ENCODE assay signal across 8 cellular contexts in genomic region chr1:155940531-155940992, GRCh38. TPM values are rescaled to one million over a fixed set of nuclear protein-coding genes. Genes with fewer than 3 reads are reported as not detected.
DNase-seq lines count a peak whose midpoint lies in the region; ATAC-seq and TF ChIP-seq lines count a peak whose summit lies in the region.

No MANE protein-coding gene starts in this region.

- POLR2A ChIA-PET in IMR-90 (lab: Charles Lee; ENCODE audit: unreplicated experiment): no interaction called here
- POLR2A ChIA-PET in WTC11 (lab: Charles Lee): interaction anchor here (0.5 to 0.9 kb wide), 3 partner anchors 14 to 142 kb away, joined by 3 to 4 read pairs (median 3); partner anchors contain the start of gene MEX3A

- peaks cover 15% of the 10 kb centered on the region; the same call in 1 of the 2 replicates for H4K20me1 ChIP-seq in IMR-90 (ENCODE audit: insufficient read depth, low read length)

- no peaks in the 10 kb centered on the region for H3K36me3 Mint-ChIP-seq in WTC11

- H3K14ac ChIP-seq in IMR-90 (replicated peaks; ENCODE audit: low read depth, low read length): peak overlapping the region; percentile 50

- peak; percentile 36 for DNase-seq in BE2C
- DNase-seq in IMR-90: peak; percentile 55
- DNase-seq in WTC11 (ENCODE audit: low spot score): no peak
- DNase-seq in Right ventricle myocardium superior: no peak
- peak; percentile 55 for DNase-seq in smooth muscle cell of the brain vasculature (ENCODE audit: low read depth, low spot score)
- no peak for DNase-seq in GM03348 (ENCODE audit: low spot score)

- no peak overlapping the region for H2BK5ac ChIP-seq in IMR-90 (ENCODE audit: low read depth, low read length, poor library complexity, severe bottlenecking)

- no TSS peak for BruUV-seq in IMR-90 (replicated peaks; lab: Mats Ljungman, UMichigan)

- WGBS in IMR-90 (ENCODE audit: extremely low coverage in 2 of 2, insufficient read length in 1 of 2), 2 experiments: no CpG with 5 or more reads among the region's 4 CpGs

- TF ChIP-seq CTCF in BE2C (IDR thresholded peaks at IDR 0.05; ENCODE audit: low read depth, low read length) (no peak), IMR-90 (conservative IDR thresholded peaks at IDR 0.05; ENCODE audit: low read depth, low read length) (no peak), WTC11 (IDR thresholded peaks at IDR 0.05) (no peak)

- H3K27ac ChIP-seq in IMR-90 (ENCODE audit: insufficient read depth, low read length): 0 out of 2 replicates have a peak overlapping the region, but pooled peaks have one; percentile 0

- H3K27me3 ChIP-seq in BE2C: no peaks in the 10 kb centered on the region
- no peaks in the 10 kb centered on the region for H3K27me3 ChIP-seq in IMR-90 (ENCODE audit: control insufficient read depth, insufficient read depth, low read length)

- H2BK120ac ChIP-seq in IMR-90 (ENCODE audit: low read depth, low read length): peak overlapping the region; percentile 78

- peak overlapping the region; percentile 18; the same call in 1 of the 2 replicates for H3K27ac Mint-ChIP-seq in WTC11

- no peaks in the 10 kb centered on the region for H3K9me3 ChIP-seq in BE2C
- H3K9me3 ChIP-seq in IMR-90 (ENCODE audit: control insufficient read depth, insufficient read depth, low read length): no peaks in the 10 kb centered on the region

- no peak for TF ChIP-seq RAD21 in IMR-90 (IDR thresholded peaks at IDR 0.05; ENCODE audit: low read length)

- dilution Hi-C loops in IMR-90 (cut with HindIII; ENCODE audit: low sequenced_read_pairs, unreplicated experiment): no loop called here

- H3K36me3 ChIP-seq in BE2C (no peaks in the 10 kb centered on the region), IMR-90 (ENCODE audit: control insufficient read depth, insufficient read depth, low read length) (peaks cover 2% of the 10 kb centered on the region; the same call in 1 of the 2 replicates)

- no peaks in the 10 kb centered on the region for H3K27me3 Mint-ChIP-seq in WTC11 (ENCODE audit: low read depth)

- ATAC-seq in IMR-90 (ENCODE audit: low read depth): peak; percentile 24
- peak; percentile 10; the same call in 1 of the 2 replicates for ATAC-seq in WTC11
- ATAC-seq in Right ventricle myocardium superior (ENCODE audit: poor library complexity): peak; percentile 67
- ATAC-seq in GM19351 (IDR thresholded peaks at IDR 0.05; ENCODE audit: unreplicated experiment): no peak
- ATAC-seq in GM18505 (IDR thresholded peaks at IDR 0.05; ENCODE audit: unreplicated experiment): no peak

- in situ Hi-C loops in IMR-90 (cut with MboI; ENCODE audit: low sequenced_read_pairs): no loop called here

- no peak overlapping the region for H3K4me2 ChIP-seq in IMR-90 (ENCODE audit: low read depth, low read length)

- no peaks in the 10 kb centered on the region for H3K9me3 Mint-ChIP-seq in WTC11

- peak overlapping the region; percentile 29; the same call in 1 of the 2 replicates for H2BK20ac ChIP-seq in IMR-90 (ENCODE audit: low read depth, low read length)

- H2AFZ ChIP-seq in IMR-90 (replicated peaks; ENCODE audit: low read length, poor library complexity): peak overlapping the region; percentile 88

- CTCF ChIA-PET in IMR-90 (lab: Yijun Ruan, JAX): interaction anchor here (0.9 kb wide), 1 partner anchor 49 kb away, joined by 3 read pairs; no protein-coding TSS in a partner anchor
- CTCF ChIA-PET in WTC11 (lab: Charles Lee): interaction anchor here (0.9 to 6.1 kb wide), 8 partner anchors 27 to 445 kb away, joined by 3 to 85 read pairs (median 6); partner anchors contain the start of gene ARHGEF2

- peaks cover 25% of the 10 kb centered on the region for H3K4me1 Mint-ChIP-seq in WTC11

- H3K4me1 ChIP-seq in BE2C (peaks cover 15% of the 10 kb centered on the region), IMR-90 (ENCODE audit: control insufficient read depth, insufficient read depth, low read length) (peaks cover 11% of the 10 kb centered on the region)

- no peak overlapping the region for H3K4me3 Mint-ChIP-seq in WTC11

- TF ChIP-seq POLR2A in IMR-90 (IDR thresholded peaks at IDR 0.05; ENCODE audit: low read depth, low read length) (no peak), GM18505 (IDR thresholded peaks at IDR 0.05; ENCODE audit: borderline replicate concordance, extremely low read depth, insufficient read depth, insufficient read length) (no peak)

- peaks cover 0 to 12% of the 10 kb centered on the region in 2 experiments; a peak in 2 of 4 replicates for H3K79me1 ChIP-seq in IMR-90 (ENCODE audit: low read depth in 1 of 2, low read length in 2 of 2)

- H4K8ac ChIP-seq in IMR-90 (ENCODE audit: low read depth in 2 of 2, low read length in 2 of 2): peak overlapping the region; percentile 81 to 85

- H2BK15ac ChIP-seq in IMR-90 (ENCODE audit: low read depth, low read length): peak overlapping the region; percentile 74; the same call in 1 of the 3 replicates

- intact Hi-C loops in IMR-90 (cut with micrococcal nuclease): loop anchor here (5.0 kb wide), 1 partner anchor 37 kb away; the partner anchor contains the start of gene ARHGEF2
- intact Hi-C loops in Right ventricle myocardium superior (cut with DNase I): no loop called here

- peaks cover 10% of the 10 kb centered on the region; the same call in 1 of the 2 replicates for H3K9me1 ChIP-seq in IMR-90 (ENCODE audit: insufficient read depth, low read length)

- no peak overlapping the region for H3K9ac ChIP-seq in IMR-90 (ENCODE audit: low read depth, low read length)

- peak overlapping the region; percentile 39 for H4K91ac ChIP-seq in IMR-90 (ENCODE audit: insufficient read depth, low read depth, low read length)

- H3K18ac ChIP-seq in IMR-90 (ENCODE audit: low read depth, low read length): no peak overlapping the region

- H2AK9ac ChIP-seq in IMR-90 (replicated peaks; ENCODE audit: low read depth, low read length, poor library complexity): peak overlapping the region; percentile 81

- peak overlapping the region; percentile 36 for H4K5ac ChIP-seq in IMR-90 (ENCODE audit: low read depth, low read length)

- peak overlapping the region; percentile 38; the same call in 1 of the 2 replicates for H2AK5ac ChIP-seq in IMR-90 (ENCODE audit: low read depth, low read length)

- peak overlapping the region; percentile 76 for H3K4ac ChIP-seq in IMR-90 (ENCODE audit: low read depth, low read length)

- H3K56ac ChIP-seq in IMR-90 (ENCODE audit: extremely low read depth, insufficient read depth, low read length): 0 out of 2 replicates have a peak overlapping the region, but pooled peaks have one; percentile 8

- no peak overlapping the region for H3K4me3 ChIP-seq in BE2C (ENCODE audit: low read depth, low read length)
- H3K4me3 ChIP-seq in IMR-90 (ENCODE audit: insufficient read depth, low read depth, low read length): no peak overlapping the region

- H3K23ac ChIP-seq in IMR-90 (ENCODE audit: low read depth, low read length): no peak overlapping the region

TF ChIP-seq in IMR-90, 13 proteins besides CTCF, POLR2A, EP300 and RAD21 (continues in another document):
- no peak for TF ChIP-seq FOS (IDR thresholded peaks at IDR 0.05; ENCODE audit: low read depth, low read length)

TF ChIP-seq in WTC11, 78 proteins besides CTCF, POLR2A, EP300 and RAD21 (continues in another document):
- TF ChIP-seq FOXP1 (CRISPR knock-in tag; IDR thresholded peaks at IDR 0.05; ENCODE audit: borderline replicate concordance): no peak

RNA-seq across cellular contexts. Expression of gene RXFP4, which starts 0.9 kb away (rescaled TPM):
- 2.1 TPM for polyA plus RNA-seq in BE2C (2012; ENCODE audit: insufficient read depth, insufficient read length, low read depth)
- total RNA-seq in IMR-90 (2012; rRNA removed): not detected in 2 replicates
- not detected in 2 replicates for polyA plus RNA-seq in IMR-90 (2012; rRNA removed)
- polyA plus RNA-seq in IMR-90 (2012; cell fraction: cytosol; rRNA removed): not detected in 2 replicates
- polyA plus RNA-seq in IMR-90 (2012; cell fraction: nucleus; rRNA removed; ENCODE audit: low replicate concordance): 0.07 TPM in 1 of 2 replicates, not detected in the other
- not detected in 3 replicates for total RNA-seq in WTC11 (2021)
- not detected for total RNA-seq in Right ventricle myocardium superior

RNA-seq across cellular contexts. Expression of gene KHDC4, which starts 6.3 kb away (rescaled TPM):
- polyA plus RNA-seq in BE2C (2012; ENCODE audit: insufficient read depth, insufficient read length, low read depth): 44.7 TPM
- 22.5 and 28.0 TPM in 2 replicates for total RNA-seq in IMR-90 (2012; rRNA removed)
- 23.4 and 29.9 TPM in 2 replicates for polyA plus RNA-seq in IMR-90 (2012; rRNA removed)
- polyA plus RNA-seq in IMR-90 (2012; cell fraction: cytosol; rRNA removed): 9.3 and 11.6 TPM in 2 replicates
- polyA plus RNA-seq in IMR-90 (2012; cell fraction: nucleus; rRNA removed; ENCODE audit: low replicate concordance): 59.4 and 172 TPM in 2 replicates
- 46.0 to 64.4 TPM (median 59.8 TPM) in 3 replicates for total RNA-seq in WTC11 (2021)
- 22.5 TPM for total RNA-seq in Right ventricle myocardium superior

RNA-seq across cellular contexts. Expression of gene RIT1, which starts 29.4 kb away (rescaled TPM):
- 9.3 TPM for polyA plus RNA-seq in BE2C (2012; ENCODE audit: insufficient read depth, insufficient read length, low read depth)
- total RNA-seq in IMR-90 (2012; rRNA removed): 46.8 and 52.2 TPM in 2 replicates
- polyA plus RNA-seq in IMR-90 (2012; rRNA removed): 26.2 and 29.6 TPM in 2 replicates
- polyA plus RNA-seq in IMR-90 (2012; cell fraction: cytosol; rRNA removed): 8.5 and 14.4 TPM in 2 replicates
- polyA plus RNA-seq in IMR-90 (2012; cell fraction: nucleus; rRNA removed; ENCODE audit: low replicate concordance): 5.5 and 26.8 TPM in 2 replicates
- 25.1 to 29.3 TPM (median 27.2 TPM) in 3 replicates for total RNA-seq in WTC11 (2021)
- total RNA-seq in Right ventricle myocardium superior: 19.0 TPM

RNA-seq across cellular contexts. Expression of gene ARHGEF2, which starts 37.8 kb away (rescaled TPM):
- polyA plus RNA-seq in BE2C (2012; ENCODE audit: insufficient read depth, insufficient read length, low read depth): 293 TPM
- total RNA-seq in IMR-90 (2012; rRNA removed): 81.4 and 91.8 TPM in 2 replicates
- polyA plus RNA-seq in IMR-90 (2012; rRNA removed): 101 and 117 TPM in 2 replicates
- polyA plus RNA-seq in IMR-90 (2012; cell fraction: cytosol; rRNA removed): 64.3 and 78.0 TPM in 2 replicates
- 272 and 424 TPM in 2 replicates for polyA plus RNA-seq in IMR-90 (2012; cell fraction: nucleus; rRNA removed; ENCODE audit: low replicate concordance)
- total RNA-seq in WTC11 (2021): 60.0 to 69.5 TPM (median 66.2 TPM) in 3 replicates
- total RNA-seq in Right ventricle myocardium superior: 55.7 TPM

Comparison
In these comparisons a context has a peak if more than half of its experiments do, and no peak if none do; other contexts are left out.
1. DNase-seq: peak in BE2C (single experiment), IMR-90 (single experiment) and smooth muscle cell of the brain vasculature (single experiment); none in WTC11 (single experiment), Right ventricle myocardium superior (single experiment) and GM03348 (single experiment).
2. ATAC-seq: peak in IMR-90 (single experiment), WTC11 (single experiment) and Right ventricle myocardium superior (single experiment); none in GM19351 (single experiment) and GM18505 (single experiment).